In genomic region chr6:101806241-101806640, GRCh38 we compare ENCODE assay signal across 18 cellular contexts.
DNase-seq lines count a peak whose midpoint lies in the region; ATAC-seq and TF ChIP-seq lines count a peak whose summit lies in the region.
"Had no signal": no experiment of that assay in that cellular context is flagged by ENCODE, and none has a peak within 500 bp of the region (broad histone marks: within the 10 kb centered on the region; RNA-seq: fewer than 3 reads in every experiment).

No MANE protein-coding gene starts in this region.

- no peak overlapping the region for H3K4me3 ChIP-seq in PC-9
- H3K4me3 ChIP-seq in cardiac fibroblast (replicated peaks in 1 of 2; ENCODE audit: low read depth in 2 of 2, low read length in 2 of 2) = no peak overlapping the region
- H3K4me3 ChIP-seq in mucosa of descending colon = no peak overlapping the region
- H3K4me3 ChIP-seq: lower lobe of right lung, right lobe of liver, uterus had no signal

- H3K9me3 ChIP-seq in PC-9 (ENCODE audit: insufficient read depth, low read depth) = no peaks in the 10 kb centered on the region
- H3K9me3 ChIP-seq in mucosa of descending colon = no peaks in the 10 kb centered on the region
- H3K9me3 ChIP-seq: lower lobe of right lung, right lobe of liver, uterus had no signal

- intact Hi-C loops in PC-9 (cut with micrococcal nuclease; ENCODE audit: unreplicated experiment) = no loop called here
- intact Hi-C loops in mucosa of descending colon (cut with DNase I, micrococcal nuclease) = no loop called here

- H3K27me3 ChIP-seq in PC-9 (ENCODE audit: insufficient read depth, low read depth) = no peaks in the 10 kb centered on the region
- H3K27me3 ChIP-seq: right lobe of liver, uterus had no signal

- POLR2A ChIA-PET in PC-9 (lab: Charles Lee; ENCODE audit: unreplicated experiment) = no interaction called here

- no peak for TF ChIP-seq CTCF in PC-9 (conservative IDR thresholded peaks at IDR 0.05)
- TF ChIP-seq CTCF in cardiac fibroblast (IDR thresholded peaks at IDR 0.05; ENCODE audit: low read depth, low read length) = no peak
- no peak for TF ChIP-seq CTCF in mucosa of descending colon (IDR thresholded peaks at IDR 0.05)

- H3F3A ChIP-seq in PC-9 (ENCODE audit: insufficient read depth, low read depth) = no peaks in the 10 kb centered on the region

- H3K27ac ChIP-seq in PC-9 = no peak overlapping the region
- H3K27ac ChIP-seq: HL-60, lower lobe of right lung, right lobe of liver, uterus had no signal

- no TSS peak for BruUV-seq in PC-9 (replicated peaks; lab: Mats Ljungman, UMichigan)

- CTCF ChIA-PET in PC-9 (lab: Charles Lee) = no interaction called here

- H3K79me2 ChIP-seq in PC-9 (ENCODE audit: low read depth) = no peaks in the 10 kb centered on the region

- 0 out of 2 replicates have a peak overlapping the region, but pooled peaks have one; percentile 21 for H2AFZ ChIP-seq in PC-9

- no peak for ATAC-seq in mucosa of descending colon
- ATAC-seq: lower lobe of right lung, right lobe of liver had no signal

- H3K4me2 ChIP-seq in PC-9 = no peak overlapping the region

- H4K20me1 ChIP-seq in PC-9 (ENCODE audit: insufficient read depth) = no peaks in the 10 kb centered on the region

- DNase-seq in ELR (ENCODE audit: low read depth) = peak; percentile 93
- no peak for DNase-seq in PC-9
- DNase-seq in cardiac fibroblast (ENCODE audit: low read depth in 2 of 2) = peak; percentile 63 to 83
- DNase-seq in non-pigmented ciliary epithelial cell (ENCODE audit: low read depth) = peak; percentile 90
- DNase-seq in mucosa of descending colon = no peak
- DNase-seq in NCI-H2227 treated with DMSO at 0.1 percent for 48 hours (lab: John Stamatoyannopoulos, UW) = no peak
- no peak for DNase-seq in NCI-H1694 (lab: John Stamatoyannopoulos, UW)
- DNase-seq in activated CD4-positive, CD25-positive, alpha-beta regulatory T cell treated with anti-CD3 and anti-CD28 coated beads, Interleukin-2, amount 50 U/mL, for 72 hours = no peak
- DNase-seq: activated effector memory CD4-positive, alpha-beta T cell treated with Interleukin-2 at 50 U/mL for 16 hours; CD4-positive, CD25-positive, alpha-beta regulatory T cell; H7; hypothalamus; lower lobe of right lung; MM.1S; right lobe of liver; stimulated activated naive CD4-positive, alpha-beta T cell; uterus had no signal

- H3K9me2 ChIP-seq in PC-9 (ENCODE audit: insufficient read depth) = no peaks in the 10 kb centered on the region

- H3K36me3 ChIP-seq in PC-9 (ENCODE audit: low read depth) (no peaks in the 10 kb centered on the region), mucosa of descending colon (ENCODE audit: low read depth) (no peaks in the 10 kb centered on the region)
- H3K36me3 ChIP-seq: lower lobe of right lung, right lobe of liver, uterus had no signal

- H3K4me1 ChIP-seq in PC-9 (replicated peaks; ENCODE audit: insufficient read depth) = no peaks in the 10 kb centered on the region
- no peaks in the 10 kb centered on the region for H3K4me1 ChIP-seq in mucosa of descending colon (ENCODE audit: low read depth)
- H3K4me1 ChIP-seq: lower lobe of right lung, right lobe of liver, uterus had no signal

Comparison
In these comparisons a context has a peak if more than half of its experiments do, and no peak if none do; other contexts are left out.
1. DNase-seq: peak in ELR (single experiment), cardiac fibroblast (2 of 2) and non-pigmented ciliary epithelial cell (single experiment); none in PC-9 (0 of 2), mucosa of descending colon (0 of 3), NCI-H2227 treated with DMSO at 0.1 percent for 48 hours (single experiment), NCI-H1694 (single experiment) and activated CD4-positive, CD25-positive, alpha-beta regulatory T cell treated with anti-CD3 and anti-CD28 coated beads, Interleukin-2, amount 50 U/mL, for 72 hours (single experiment).